Comparison of ENCODE assay signal across 9 cellular contexts in genomic region chr2:102424754-102425153, GRCh38. TPM values are rescaled to one million over a fixed set of nuclear protein-coding genes. Genes with fewer than 3 reads are reported as not detected.
DNase-seq lines count a peak whose midpoint lies in the region; ATAC-seq and TF ChIP-seq lines count a peak whose summit lies in the region.
"Had no signal": no experiment of that assay in that cellular context is flagged by ENCODE, and none has a peak within 500 bp of the region (broad histone marks: within the 10 kb centered on the region; RNA-seq: fewer than 3 reads in every experiment).

No MANE protein-coding gene starts in this region.

- H3K36me3 Mint-ChIP-seq in IgD-negative memory B cell (peaks cover 4% of the 10 kb centered on the region), natural killer cell (peaks cover 48% of the 10 kb centered on the region), type B pancreatic cell (no peaks in the 10 kb centered on the region)

- H3K27me3 Mint-ChIP-seq in IgD-negative memory B cell (no peaks in the 10 kb centered on the region), natural killer cell (ENCODE audit: low read depth in 2 of 2) (no peaks in the 10 kb centered on the region), type B pancreatic cell (peaks cover 32% of the 10 kb centered on the region)

- H3K9me3 Mint-ChIP-seq in IgD-negative memory B cell (no peaks in the 10 kb centered on the region), natural killer cell (no peaks in the 10 kb centered on the region), type B pancreatic cell (no peaks in the 10 kb centered on the region)

- H3K4me3 Mint-ChIP-seq in IgD-negative memory B cell (peak overlapping the region in 2 of 4 donors; percentile 19 to 66), natural killer cell (peak overlapping the region; percentile 97), type B pancreatic cell (no peak overlapping the region)

- in situ Hi-C loops in GM13976 (cut with MboI; ENCODE audit: low sequenced_read_pairs, unreplicated experiment): no loop called here

- ATAC-seq in GM19023 (IDR thresholded peaks at IDR 0.05; ENCODE audit: unreplicated experiment) (peak; percentile 79), HG02623 (IDR thresholded peaks at IDR 0.05; ENCODE audit: unreplicated experiment) (peak; percentile 86), natural killer cell (no peak)

- H3K27ac Mint-ChIP-seq in IgD-negative memory B cell (peak overlapping the region in 2 of 3 donors; percentile 24 to 76), natural killer cell (peak overlapping the region in 1 of 2 donors; percentile 93), type B pancreatic cell (no peak overlapping the region)

- intact Hi-C loops in natural killer cell (cut with micrococcal nuclease): no loop called here

- H3K4me1 Mint-ChIP-seq in IgD-negative memory B cell (peaks cover 22 to 32% (median 22%) of the 10 kb centered on the region in 3 donors), natural killer cell (peaks cover 95 to 98% of the 10 kb centered on the region in 2 donors), type B pancreatic cell (ENCODE audit: unreplicated experiment) (no peaks in the 10 kb centered on the region)

- TF ChIP-seq CTCF in natural killer cell (IDR thresholded peaks at IDR 0.05) (no peak), GM13976 (IDR thresholded peaks at IDR 0.05; ENCODE audit: borderline replicate concordance, control extremely low read depth, extremely low read depth, insufficient read depth, missing control alignments) (no peak), type B pancreatic cell (conservative IDR thresholded peaks at IDR 0.05) (no peak)

- DNase-seq in natural killer cell (no peak), GM13976 (ENCODE audit: low spot score) (no peak), HuH-7.5 (ENCODE audit: low spot score) (no peak), type B pancreatic cell (ENCODE audit: extremely low spot score, unreplicated experiment) (no peak)
- DNase-seq: NCI-H2081 had no signal

RNA-seq across cellular contexts. Expression of gene IL18RAP, which starts 1.8 kb away (rescaled TPM):
- 0.55 TPM for polyA plus RNA-seq in IgD-negative memory B cell
- total RNA-seq in natural killer cell (100 to 1,000 TPM; 136 to 309 (median 203) TPM), type B pancreatic cell (ENCODE audit: low replicate concordance) (1.2 and 2.5 TPM in 2 replicates)
- total RNA-seq: cerebellum had no signal

RNA-seq across cellular contexts. Expression of gene SLC9A4, which starts 48.3 kb away (rescaled TPM):
- polyA plus RNA-seq in IgD-negative memory B cell: not detected
- total RNA-seq in natural killer cell: under 1 TPM in 2 of 3 donors, not detected in 1; 0.19 to 0.38 TPM
- 3.1 and 7.9 TPM in 2 replicates for total RNA-seq in type B pancreatic cell (ENCODE audit: low replicate concordance)
- total RNA-seq: cerebellum had no signal

Comparison
In these comparisons a context has a peak if more than half of its experiments do, and no peak if none do; other contexts are left out.
1. ATAC-seq: peak in GM19023 (single experiment) and HG02623 (single experiment); none in natural killer cell (0 of 3).
2. RNA of gene IL18RAP, which starts 1.8 kb away (total RNA-seq): 136 to 309 TPM in natural killer cell; 1.2 to 2.5 TPM in type B pancreatic cell; every median in the first group is over 10 times any median in the second.